In genomic region chr5:36156124-36156601, GRCh38 we compare ENCODE assay signal across 14 cellular contexts. TPM values are rescaled to one million over a fixed set of nuclear protein-coding genes. Genes with fewer than 3 reads are reported as not detected.
DNase-seq lines count a peak whose midpoint lies in the region; ATAC-seq and TF ChIP-seq lines count a peak whose summit lies in the region.
"Had no signal": no experiment of that assay in that cellular context is flagged by ENCODE, and none has a peak within 500 bp of the region (broad histone marks: within the 10 kb centered on the region; RNA-seq: fewer than 3 reads in every experiment).

No MANE protein-coding gene starts in this region.

- no peak for TF ChIP-seq CTCF in HFFc6 (IDR thresholded peaks at IDR 0.05)

- peaks cover 4% of the 10 kb centered on the region for H3K27me3 Mint-ChIP-seq in HFFc6 (ENCODE audit: insufficient read depth)
- no peaks in the 10 kb centered on the region for H3K27me3 Mint-ChIP-seq in activated T-helper 17 cell treated with anti-CD3 and anti-CD28 coated beads, Interleukin-2, amount 50 U/mL, for 72 hours
- H3K27me3 Mint-ChIP-seq: activated CD4-positive, alpha-beta memory T cell treated with anti-CD3 and anti-CD28 coated beads for 36 hours; activated naive CD4-positive, alpha-beta T cell treated with anti-CD3 and anti-CD28 coated beads, Interleukin-2, amount 10 ng/mL, durations not matched to agents 7 days and 5 days; stimulated activated naive B cell treated with anti-CD40 and anti-IgM and Interleukin-4, amounts not matched to agents 10 μg/mL and 1 μg/mL and 100 μg/mL, for 72 hours had no signal

- peak; percentile 27 for DNase-seq in 8988T
- DNase-seq in HFFc6, result peak; percentile 70
- peak; percentile 80 for DNase-seq in iris pigment epithelial cell (ENCODE audit: low read depth)
- DNase-seq in stimulated activated CD4-positive, alpha-beta T cell treated with anti-CD3 and anti-CD28 coated beads, Interleukin-15, amount 100 ng/mL, for 24 hours, result no peak
- no peak for DNase-seq in SHP77 (lab: John Stamatoyannopoulos, UW)
- DNase-seq: activated CD4-positive, alpha-beta memory T cell treated with anti-CD3 and anti-CD28 coated beads for 36 hours; activated naive CD4-positive, alpha-beta T cell treated with anti-CD3 and anti-CD28 coated beads, Interleukin-2, amount 10 ng/mL, durations not matched to agents 7 days and 5 days; AML-193; effector CD8-positive, alpha-beta T cell; NCI-H2227 treated with DMSO at 0.1 percent for 48 hours; stimulated activated naive B cell treated with anti-CD40 and anti-IgM and Interleukin-4, amounts not matched to agents 10 μg/mL and 1 μg/mL and 100 μg/mL, for 72 hours had no signal

- ATAC-seq in activated T-helper 17 cell treated with anti-CD3 and anti-CD28 coated beads, Interleukin-2, amount 50 U/mL, for 72 hours (replicated peaks), result no peak
- ATAC-seq in GM19351 (IDR thresholded peaks at IDR 0.05; ENCODE audit: unreplicated experiment), result no peak
- no peak for ATAC-seq in HG03521 (IDR thresholded peaks at IDR 0.05; ENCODE audit: unreplicated experiment)
- ATAC-seq: stimulated activated naive B cell treated with anti-CD40 and anti-IgM and Interleukin-4, amounts not matched to agents 10 μg/mL and 1 μg/mL and 100 μg/mL, for 72 hours had no signal

- no peaks in the 10 kb centered on the region for H3K9me3 Mint-ChIP-seq in HFFc6
- no peaks in the 10 kb centered on the region for H3K9me3 Mint-ChIP-seq in activated T-helper 17 cell treated with anti-CD3 and anti-CD28 coated beads, Interleukin-2, amount 50 U/mL, for 72 hours
- H3K9me3 Mint-ChIP-seq: activated CD4-positive, alpha-beta memory T cell treated with anti-CD3 and anti-CD28 coated beads for 36 hours; activated naive CD4-positive, alpha-beta T cell treated with anti-CD3 and anti-CD28 coated beads, Interleukin-2, amount 10 ng/mL, durations not matched to agents 7 days and 5 days; stimulated activated naive B cell treated with anti-CD40 and anti-IgM and Interleukin-4, amounts not matched to agents 10 μg/mL and 1 μg/mL and 100 μg/mL, for 72 hours had no signal

- peaks cover 51% of the 10 kb centered on the region for H3K36me3 Mint-ChIP-seq in HFFc6 (ENCODE audit: low read depth)
- peaks cover 89% of the 10 kb centered on the region for H3K36me3 Mint-ChIP-seq in activated T-helper 17 cell treated with anti-CD3 and anti-CD28 coated beads, Interleukin-2, amount 50 U/mL, for 72 hours (ENCODE audit: low read depth)

- peaks cover 68% of the 10 kb centered on the region for H3K4me1 Mint-ChIP-seq in HFFc6 (ENCODE audit: low read depth)
- H3K4me1 Mint-ChIP-seq in activated T-helper 17 cell treated with anti-CD3 and anti-CD28 coated beads, Interleukin-2, amount 50 U/mL, for 72 hours, result peaks cover 17% of the 10 kb centered on the region

- peak overlapping the region; percentile 64 for H3K4me3 Mint-ChIP-seq in HFFc6
- H3K4me3 Mint-ChIP-seq in activated T-helper 17 cell treated with anti-CD3 and anti-CD28 coated beads, Interleukin-2, amount 50 U/mL, for 72 hours, result no peak overlapping the region
- H3K4me3 Mint-ChIP-seq: activated CD4-positive, alpha-beta memory T cell treated with anti-CD3 and anti-CD28 coated beads for 36 hours; activated naive CD4-positive, alpha-beta T cell treated with anti-CD3 and anti-CD28 coated beads, Interleukin-2, amount 10 ng/mL, durations not matched to agents 7 days and 5 days; stimulated activated naive B cell treated with anti-CD40 and anti-IgM and Interleukin-4, amounts not matched to agents 10 μg/mL and 1 μg/mL and 100 μg/mL, for 72 hours had no signal

- peak overlapping the region; percentile 88 for H3K27ac Mint-ChIP-seq in HFFc6
- H3K27ac Mint-ChIP-seq in activated T-helper 17 cell treated with anti-CD3 and anti-CD28 coated beads, Interleukin-2, amount 50 U/mL, for 72 hours, result peak overlapping the region; percentile 34
- H3K27ac Mint-ChIP-seq: activated CD4-positive, alpha-beta memory T cell treated with anti-CD3 and anti-CD28 coated beads for 36 hours; activated naive CD4-positive, alpha-beta T cell treated with anti-CD3 and anti-CD28 coated beads, Interleukin-2, amount 10 ng/mL, durations not matched to agents 7 days and 5 days; stimulated activated naive B cell treated with anti-CD40 and anti-IgM and Interleukin-4, amounts not matched to agents 10 μg/mL and 1 μg/mL and 100 μg/mL, for 72 hours had no signal

RNA-seq across cellular contexts. Expression of gene SKP2, which starts 4.3 kb away (rescaled TPM):
- total RNA-seq in HFFc6 (2021; fragmentation: NEBNext Ultra II Directional; extraction: Animal tissue kit (Norgen Biotek cat#: 25700)), result 10 to 100 TPM; 58.4 to 71.6 (median 67.9) TPM
- total RNA-seq in activated T-helper 17 cell treated with anti-CD3 and anti-CD28 coated beads, Interleukin-2, amount 50 U/mL, for 72 hours, result 10 to 100 TPM; 32.8 to 53.0 TPM

RNA-seq across cellular contexts. Expression of gene LMBRD2, which starts 4.5 kb away (rescaled TPM):
- 10 to 100 TPM in 5 of 6 experiments, 1 to 10 TPM in 1; 9.7 to 15.7 (median 12.7) TPM for total RNA-seq in HFFc6 (2021; fragmentation: NEBNext Ultra II Directional; extraction: Animal tissue kit (Norgen Biotek cat#: 25700))
- 10 to 100 TPM; 11.1 to 11.6 TPM for total RNA-seq in activated T-helper 17 cell treated with anti-CD3 and anti-CD28 coated beads, Interleukin-2, amount 50 U/mL, for 72 hours

Comparison
In these comparisons a context has a peak if more than half of its experiments do, and no peak if none do; other contexts are left out.
1. DNase-seq: peak in 8988T (single experiment), HFFc6 (single experiment) and iris pigment epithelial cell (single experiment); none in stimulated activated CD4-positive, alpha-beta T cell treated with anti-CD3 and anti-CD28 coated beads, Interleukin-15, amount 100 ng/mL, for 24 hours (single experiment) and SHP77 (0 of 2).